ENCODE assay signal across 11 cellular contexts in genomic region chr9:90881648-90882047, GRCh38.
DNase-seq lines count a peak whose midpoint lies in the region; ATAC-seq and TF ChIP-seq lines count a peak whose summit lies in the region.
"Had no signal": no experiment of that assay in that cellular context is flagged by ENCODE, and none has a peak within 500 bp of the region (broad histone marks: within the 10 kb centered on the region; RNA-seq: fewer than 3 reads in every experiment).

No MANE protein-coding gene starts in this region.

- no peaks in the 10 kb centered on the region for H3K27me3 Mint-ChIP-seq in mesothelial cell of epicardium (ENCODE audit: low read depth)
- H3K27me3 Mint-ChIP-seq: progenitor cell of endocrine pancreas had no signal

- H3K9me3 ChIP-seq in transverse colon (no peaks in the 10 kb centered on the region), psoas muscle (no peaks in the 10 kb centered on the region)

- H3K9me3 Mint-ChIP-seq in mesothelial cell of epicardium, result peaks cover 16% of the 10 kb centered on the region

- H3K27ac ChIP-seq in transverse colon, result peak overlapping the region in 1 of 4 donors; percentile 37
- no peak overlapping the region for H3K27ac ChIP-seq in psoas muscle

- H3K4me3 Mint-ChIP-seq in mesothelial cell of epicardium, result no peak overlapping the region

- TF ChIP-seq POLR2A in transverse colon (IDR thresholded peaks at IDR 0.05), result no peak

- H3K36me3 ChIP-seq in transverse colon (peaks cover 0 to 7% (median 0%) of the 10 kb centered on the region in 4 donors), psoas muscle (ENCODE audit: insufficient read depth in 1 of 2, low read depth in 1 of 2) (no peaks in the 10 kb centered on the region)

- H3K4me3 ChIP-seq in transverse colon (no peak overlapping the region), psoas muscle (no peak overlapping the region)

- in situ Hi-C loops in transverse colon (cut with MboI; ENCODE audit: low pct_ligation_motif_present in 1 of 4, low pct_unique_long_range_greater_than_20kb in 1 of 4, low sequenced_read_pairs in 3 of 4), result no loop called here

- ATAC-seq in GM19023 (IDR thresholded peaks at IDR 0.05; ENCODE audit: unreplicated experiment) (peak; percentile 74), GM21723 (IDR thresholded peaks at IDR 0.05; ENCODE audit: unreplicated experiment) (peak; percentile 73), HG03439 (IDR thresholded peaks at IDR 0.05; ENCODE audit: unreplicated experiment) (peak; percentile 58), psoas muscle (no peak)
- ATAC-seq: activated CD4-positive, CD25-positive, alpha-beta regulatory T cell treated with anti-CD3 and anti-CD28 coated beads, Interleukin-2, amount 50 U/mL, for 24 hours had no signal

- DNase-seq in transverse colon (peak; percentile 40), mesothelial cell of epicardium (ENCODE audit: low spot score in 2 of 2, unreplicated experiment in 2 of 2) (no peak), psoas muscle (no peak)
- no peak for DNase-seq in stimulated activated CD4-positive, alpha-beta T cell treated with anti-CD3 and anti-CD28 coated beads, Interleukin-4, amount 100 ng/mL, for 24 hours
- DNase-seq: NCI-H2171 treated with DMSO at 0.1 percent for 48 hours, SHP77 treated with DMSO at 0.1 percent for 48 hours had no signal

- TF ChIP-seq EP300 in transverse colon (IDR thresholded peaks at IDR 0.05; ENCODE audit: low read depth), result no peak

- no peaks in the 10 kb centered on the region for H3K27me3 ChIP-seq in transverse colon
- no peaks in the 10 kb centered on the region for H3K27me3 ChIP-seq in psoas muscle (ENCODE audit: insufficient read depth in 3 of 3, low read length in 2 of 3)

- TF ChIP-seq CTCF in transverse colon (IDR thresholded peaks at IDR 0.05), result no peak
- no peak for TF ChIP-seq CTCF in mesothelial cell of epicardium (IDR thresholded peaks at IDR 0.05; ENCODE audit: unreplicated experiment)
- TF ChIP-seq CTCF in psoas muscle (IDR thresholded peaks at IDR 0.05), result no peak

- peaks cover 8% of the 10 kb centered on the region for H3K4me1 Mint-ChIP-seq in mesothelial cell of epicardium

- intact Hi-C loops in transverse colon (cut with DNase I; ENCODE audit: low total_unique reads) (no loop called here), psoas muscle (cut with DNase I) (no loop called here)

- H3K4me1 ChIP-seq in transverse colon (no peaks in the 10 kb centered on the region), psoas muscle (no peaks in the 10 kb centered on the region)

- H3K27ac Mint-ChIP-seq in mesothelial cell of epicardium, result no peak overlapping the region
- H3K27ac Mint-ChIP-seq: progenitor cell of endocrine pancreas had no signal

- H3K36me3 Mint-ChIP-seq in mesothelial cell of epicardium, result peaks cover 4% of the 10 kb centered on the region

- WGBS in transverse colon (ENCODE audit: low coverage in 1 of 2), 2 donors, result 81 to 100% methylated on average over 3 to 9 of the region's 9 CpGs
- 43 to 50% (median 45%) methylated on average over 9 of the region's 9 CpGs for WGBS in psoas muscle, 3 donors

Comparison
In these comparisons a context has a peak if more than half of its experiments do, and no peak if none do; other contexts are left out.
1. ATAC-seq: peak in GM19023 (single experiment), GM21723 (single experiment) and HG03439 (single experiment); none in psoas muscle (0 of 4).